In the genomic region with DNA sequence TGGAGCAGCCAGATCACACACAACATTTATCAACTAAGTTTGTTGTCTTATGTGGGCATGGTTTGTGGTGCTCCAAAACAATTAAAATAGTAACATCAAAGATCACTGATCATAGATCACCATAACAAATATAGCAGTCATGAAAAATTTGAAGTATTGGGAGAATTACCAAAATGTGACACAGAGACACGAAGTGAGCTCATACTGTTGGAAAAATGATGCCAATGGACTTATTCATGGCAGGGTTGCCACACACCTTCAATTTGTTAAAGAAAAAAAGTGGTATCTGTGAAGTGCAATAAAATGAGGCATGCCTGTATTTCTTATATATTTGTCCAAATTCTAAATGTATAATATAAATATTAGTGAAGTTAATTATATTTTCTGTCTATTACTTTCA, we compare ENCODE assay signal across 1 cellular context.
TF ChIP-seq lines count a peak whose summit lies in the region.

No MANE protein-coding gene starts in this region.

TF ChIP-seq in IMR-90, 13 proteins besides CTCF, POLR2A, EP300 and RAD21:
- TF ChIP-seq CHD1 (IDR thresholded peaks at IDR 0.05; ENCODE audit: low read depth, low read length) (no peak), RFX5 (IDR thresholded peaks at IDR 0.05; ENCODE audit: low read depth, low read length) (no peak), NFE2L2 (IDR thresholded peaks at IDR 0.05; ENCODE audit: low read depth, low read length) (no peak), CEBPB (IDR thresholded peaks at IDR 0.05; ENCODE audit: low read depth, low read length) (peak; percentile 30; the same call in 1 of the 2 replicates), BHLHE40 (IDR thresholded peaks at IDR 0.05; ENCODE audit: low read depth, low read length) (no peak)
TF ChIP-seq in IMR-90: peak in this region for 1.
